In the genomic region with DNA sequence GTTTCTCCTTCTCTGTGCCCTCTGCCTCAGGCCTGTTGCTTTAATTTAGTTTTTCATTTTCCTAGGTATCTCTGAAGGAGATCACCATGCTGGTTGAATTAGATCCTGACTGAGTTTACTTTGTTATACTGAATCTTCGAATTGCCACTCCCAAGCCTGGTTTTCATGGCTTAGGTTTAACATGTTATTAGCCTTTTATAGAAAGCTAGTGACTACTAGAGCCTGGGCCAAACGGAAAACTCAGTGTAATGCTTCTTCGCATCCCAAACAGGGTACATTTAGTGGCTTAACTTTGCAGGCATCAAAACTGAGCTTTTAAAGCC, we compare ENCODE assay signal across 9 cellular contexts. TPM values are rescaled to one million over a fixed set of nuclear protein-coding genes. Genes with fewer than 3 reads are reported as not detected.
DNase-seq lines count a peak whose midpoint lies in the region; ATAC-seq and TF ChIP-seq lines count a peak whose summit lies in the region.
"Had no signal": no experiment of that assay in that cellular context is flagged by ENCODE, and none has a peak within 500 bp of the region (broad histone marks: within the 10 kb centered on the region; RNA-seq: fewer than 3 reads in every experiment).

No MANE protein-coding gene starts in this region.

- BruUV-seq in MCF 10A (replicated peaks; lab: Mats Ljungman, UMichigan) = no TSS peak

- H3K36me3 ChIP-seq in left ventricle myocardium inferior (no peaks in the 10 kb centered on the region), mucosa of rectum (ENCODE audit: control insufficient read depth in 2 of 2, insufficient read depth in 2 of 2, low read length in 2 of 2) (peaks cover 0 to 2% of the 10 kb centered on the region in 2 donors)

- H3K9me3 Mint-ChIP-seq in MCF 10A (ENCODE audit: unreplicated experiment) = no peaks in the 10 kb centered on the region

- H3K9me3 ChIP-seq in left ventricle myocardium inferior (replicated peaks) = no peaks in the 10 kb centered on the region
- no peaks in the 10 kb centered on the region for H3K9me3 ChIP-seq in mucosa of rectum (ENCODE audit: control insufficient read depth in 2 of 2, low read length in 2 of 2)

- H3K27ac ChIP-seq in left ventricle myocardium inferior (replicated peaks) = peak overlapping the region; percentile 27
- peak overlapping the region; percentile 19 to 62 for H3K27ac ChIP-seq in mucosa of rectum (ENCODE audit: low read depth in 2 of 2, low read length in 2 of 2)

- POLR2A ChIA-PET in MCF 10A (lab: Yijun Ruan, JAX) = interaction anchor here (0.6 to 4.3 kb wide), 13 partner anchors 16 to 1137 kb away, joined by 3 to 31 read pairs (median 7); partner anchors contain the start of gene THAP7

- H3K27me3 ChIP-seq in left ventricle myocardium inferior (ENCODE audit: low read depth) (no peaks in the 10 kb centered on the region), mucosa of rectum (ENCODE audit: control insufficient read depth in 2 of 2, insufficient read depth in 2 of 2, low read length in 2 of 2) (no peaks in the 10 kb centered on the region)

- H3K4me3 Mint-ChIP-seq in MCF 10A (ENCODE audit: unreplicated experiment) = peak overlapping the region; percentile 68

- peak overlapping the region; percentile 39 for H3K27ac Mint-ChIP-seq in MCF 10A (ENCODE audit: low read depth, unreplicated experiment)

- no peaks in the 10 kb centered on the region for H3K27me3 Mint-ChIP-seq in MCF 10A (ENCODE audit: insufficient read depth, unreplicated experiment)

- H3K36me3 Mint-ChIP-seq in MCF 10A (ENCODE audit: insufficient read depth, unreplicated experiment) = peaks cover 13% of the 10 kb centered on the region

- H3K4me3 ChIP-seq in left ventricle myocardium inferior (peak overlapping the region; percentile 94), mucosa of rectum (ENCODE audit: low read length in 2 of 2) (peak overlapping the region; percentile 97 to 99)

- peaks cover 33% of the 10 kb centered on the region for H3K4me1 Mint-ChIP-seq in MCF 10A (ENCODE audit: insufficient read depth, unreplicated experiment)

- peaks cover 81% of the 10 kb centered on the region for H3K4me1 ChIP-seq in left ventricle myocardium inferior
- H3K4me1 ChIP-seq in mucosa of rectum (ENCODE audit: control insufficient read depth in 2 of 2, insufficient read depth in 2 of 2, low read length in 2 of 2) = peaks cover 20 to 22% of the 10 kb centered on the region in 2 donors

- H3K9ac ChIP-seq in mucosa of rectum (ENCODE audit: low read depth in 1 of 2, low read length in 2 of 2) = peak overlapping the region in 1 of 2 donors; percentile 14

- TF ChIP-seq CTCF in left ventricle myocardium inferior (IDR thresholded peaks at IDR 0.05; ENCODE audit: borderline replicate concordance) = no peak
- no peak for TF ChIP-seq CTCF in MCF 10A (IDR thresholded peaks at IDR 0.05; ENCODE audit: unreplicated experiment)

- intact Hi-C loops in left ventricle myocardium inferior (cut with micrococcal nuclease) = no loop called here
- intact Hi-C loops in cardiac septum (cut with DNase I) = no loop called here
- intact Hi-C loops in MCF 10A (cut with micrococcal nuclease) = no loop called here

- no peak for ATAC-seq in GM18502 (IDR thresholded peaks at IDR 0.05; ENCODE audit: poor library complexity, unreplicated experiment)

- CTCF ChIA-PET in MCF 10A (lab: Yijun Ruan, JAX) = interaction anchor here (0.5 to 2.7 kb wide), 6 partner anchors 18 to 146 kb away, joined by 3 to 14 read pairs (median 3); no protein-coding TSS in a partner anchor

- no peak for DNase-seq in left ventricle myocardium inferior
- DNase-seq in cardiac septum (ENCODE audit: low spot score) = no peak
- DNase-seq in MCF 10A (ENCODE audit: unreplicated experiment) = no peak
- DNase-seq in HPDE6-E6E7 (ENCODE audit: extremely low spot score) = no peak
- no peak for DNase-seq in nucleus accumbens (lab: John Stamatoyannopoulos, UW)
- DNase-seq in stimulated activated CD4-positive, alpha-beta T cell treated with anti-CD3 and anti-CD28 coated beads, Interleukin-4, amount 100 ng/mL, for 24 hours = no peak
- DNase-seq: NCI-H524 treated with DMSO at 0.1 percent for 48 hours had no signal

RNA-seq across cellular contexts. Expression of gene CRKL, which starts 3.6 kb away (rescaled TPM):
- 52.6 TPM for total RNA-seq in left ventricle myocardium inferior
- 55.5 TPM for total RNA-seq in cardiac septum
- 74.0 and 76.1 TPM in 2 replicates for total RNA-seq in MCF 10A (2022)

RNA-seq across cellular contexts. Expression of gene AIFM3, which starts 46.2 kb away (rescaled TPM):
- total RNA-seq in left ventricle myocardium inferior (0.47 TPM), cardiac septum (0.54 TPM), MCF 10A (2022) (1.1 and 1.3 TPM in 2 replicates)
